Comparison of ENCODE assay signal across 8 cellular contexts in genomic region chr19:6066661-6067646, GRCh38. TPM values are rescaled to one million over a fixed set of nuclear protein-coding genes. Genes with fewer than 3 reads are reported as not detected.
DNase-seq lines count a peak whose midpoint lies in the region; ATAC-seq lines count a peak whose summit lies in the region.

No MANE protein-coding gene starts in this region.

- DNase-seq in D341Med (ENCODE audit: low spot score) (peak; percentile 59), LoVo (ENCODE audit: low spot score) (peak; percentile 53), SHP77 (lab: John Stamatoyannopoulos, UW) (peak; percentile 95 to 96), ecto neural progenitor cell (ENCODE audit: low spot score) (peak; percentile 94), left lobe of liver (ENCODE audit: low spot score) (peak; percentile 94), substantia nigra (lab: John Stamatoyannopoulos, UW) (peak in 31 of 49 donors; percentile 11 to 76 (median 43))

- H3K27ac ChIP-seq in substantia nigra (ENCODE audit: low read depth, low read length, poor library complexity, severe bottlenecking): peak overlapping the region; percentile 21

- ATAC-seq in left lobe of liver: peak; percentile 78
- ATAC-seq in HG03135 (IDR thresholded peaks at IDR 0.05; ENCODE audit: unreplicated experiment): no peak
- no peak for ATAC-seq in HG03432 (IDR thresholded peaks at IDR 0.05; ENCODE audit: unreplicated experiment)

RNA-seq across cellular contexts. Expression of gene RFX2, which starts 43.3 kb away (rescaled TPM):
- total RNA-seq in left lobe of liver: 2.3 TPM

Comparison
In these comparisons a context has a peak if more than half of its experiments do, and no peak if none do; other contexts are left out.
1. DNase-seq: peak in every context shown above with its lines; median percentile 96 in SHP77; 94 in ecto neural progenitor cell; 94 in left lobe of liver; 59 in D341Med; 53 in LoVo; 43 in substantia nigra.